1 cellular context compared by ENCODE assay signal in the genomic region with DNA sequence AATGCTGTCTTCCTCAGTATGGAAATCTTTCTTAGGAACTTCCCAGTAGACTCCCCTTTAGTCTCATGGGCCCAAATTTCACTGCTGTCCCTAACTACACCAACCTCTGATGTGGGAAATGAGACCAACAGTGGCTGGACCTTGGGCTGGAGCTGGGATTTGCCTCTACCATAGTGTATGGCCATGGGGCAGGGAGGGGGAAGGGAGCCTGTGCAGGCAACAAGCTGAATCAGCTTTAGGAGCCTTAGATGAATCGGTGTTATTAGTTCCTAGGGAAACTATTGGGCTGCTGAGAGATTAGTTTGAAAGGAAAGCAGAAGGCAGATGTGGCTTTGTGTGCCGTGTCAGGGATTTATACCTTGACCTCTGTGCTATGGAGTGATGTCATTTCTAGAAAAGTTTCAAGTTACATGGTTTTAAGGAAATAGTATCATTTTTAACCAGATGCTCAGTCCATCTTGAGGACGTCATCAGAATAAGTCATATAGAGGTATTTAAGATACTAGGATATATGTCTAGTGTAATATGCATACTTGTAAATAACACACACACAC.
TF ChIP-seq lines count a peak whose summit lies in the region.

No MANE protein-coding gene starts in this region.

TF ChIP-seq in liver, 16 proteins besides CTCF, POLR2A, EP300 and RAD21 (continued from another document):
- TF ChIP-seq FOXA2 (IDR thresholded peaks at IDR 0.05) (no peak), MAX (IDR thresholded peaks at IDR 0.05) (no peak), HNF4G (IDR thresholded peaks at IDR 0.05) (no peak)
- TF ChIP-seq, protein P1, sequence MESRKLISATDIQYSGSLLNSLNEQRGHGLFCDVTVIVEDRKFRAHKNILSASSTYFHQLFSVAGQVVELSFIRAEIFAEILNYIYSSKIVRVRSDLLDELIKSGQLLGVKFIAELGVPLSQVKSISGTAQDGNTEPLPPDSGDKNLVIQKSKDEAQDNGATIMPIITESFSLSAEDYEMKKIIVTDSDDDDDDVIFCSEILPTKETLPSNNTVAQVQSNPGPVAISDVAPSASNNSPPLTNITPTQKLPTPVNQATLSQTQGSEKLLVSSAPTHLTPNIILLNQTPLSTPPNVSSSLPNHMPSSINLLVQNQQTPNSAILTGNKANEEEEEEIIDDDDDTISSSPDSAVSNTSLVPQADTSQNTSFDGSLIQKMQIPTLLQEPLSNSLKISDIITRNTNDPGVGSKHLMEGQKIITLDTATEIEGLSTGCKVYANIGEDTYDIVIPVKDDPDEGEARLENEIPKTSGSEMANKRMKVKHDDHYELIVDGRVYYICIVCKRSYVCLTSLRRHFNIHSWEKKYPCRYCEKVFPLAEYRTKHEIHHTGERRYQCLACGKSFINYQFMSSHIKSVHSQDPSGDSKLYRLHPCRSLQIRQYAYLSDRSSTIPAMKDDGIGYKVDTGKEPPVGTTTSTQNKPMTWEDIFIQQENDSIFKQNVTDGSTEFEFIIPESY (IDR thresholded peaks at IDR 0.05): no peak
- TF ChIP-seq, protein P2, sequence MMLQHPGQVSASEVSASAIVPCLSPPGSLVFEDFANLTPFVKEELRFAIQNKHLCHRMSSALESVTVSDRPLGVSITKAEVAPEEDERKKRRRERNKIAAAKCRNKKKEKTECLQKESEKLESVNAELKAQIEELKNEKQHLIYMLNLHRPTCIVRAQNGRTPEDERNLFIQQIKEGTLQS (IDR thresholded peaks at IDR 0.05): no peak
